33 cellular contexts compared by ENCODE assay signal in genomic region chr1:160277330-160277729, GRCh38.
"Had no signal": no experiment of that assay in that cellular context is flagged by ENCODE, and none has a peak within 500 bp of the region (broad histone marks: within the 10 kb centered on the region; RNA-seq: fewer than 3 reads in every experiment).

No MANE protein-coding gene starts in this region.

- H3K9me3 ChIP-seq: adrenal gland, body of pancreas, breast epithelium had no signal

- H3K4me1 ChIP-seq: adrenal gland, body of pancreas, breast epithelium had no signal

- H3K9me3 Mint-ChIP-seq: activated B cell treated with CpG ODN at 0.5 μM for 24 hours; activated CD4-positive, alpha-beta memory T cell treated with anti-CD3 and anti-CD28 coated beads for 36 hours; activated CD4-positive, alpha-beta T cell treated with anti-CD3 and anti-CD28 coated beads, Interleukin-2, amount 10 ng/mL, durations not matched to agents 24 days and 14 days; activated naive CD4-positive, alpha-beta T cell treated with anti-CD3 and anti-CD28 coated beads for 36 hours; activated naive CD4-positive, alpha-beta T cell treated with anti-CD3 and anti-CD28 coated beads, Interleukin-2, amount 50 U/mL, for 72 hours; activated naive CD8-positive, alpha-beta T cell treated with anti-CD3 and anti-CD28 coated beads for 36 hours; activated T-cell treated with anti-CD3 and anti-CD28 coated beads, Interleukin-2, amount 50 U/mL, for 72 hours; activated T-helper 1 cell treated with anti-CD3 and anti-CD28 coated beads, Interleukin-12 subunit alpha, Interleukin-12 subunit beta, Interleukin-2, Interleukin-4 antibody, amounts not matched to agents 30 ng/mL and 10 ng/mL and 1 ng/mL, durations not matched to agents 14 hours and 24 hours and 36 hours; activated T-helper 17 cell treated with anti-CD3 and anti-CD28 coated beads, Interleukin-2, amount 50 U/mL, for 72 hours; T-helper 1 cell treated with Interleukin-12 subunit alpha and Interleukin-12 subunit beta and Interleukin-4 antibody, amounts not matched to agents 30 μg/mL and 1 μg/mL, for 36 hours; T-helper 2 cell treated with Interferon-gamma antibody and Interleukin-4, amounts not matched to agents 5 μg/mL and 100 μg/mL, for 36 hours had no signal

- H3K4me3 ChIP-seq: adrenal gland, body of pancreas, breast epithelium had no signal

- H3K4me1 Mint-ChIP-seq: activated CD4-positive, alpha-beta T cell treated with anti-CD3 and anti-CD28 coated beads, Interleukin-2, amount 10 ng/mL, durations not matched to agents 24 days and 14 days; activated naive CD8-positive, alpha-beta T cell treated with anti-CD3 and anti-CD28 coated beads for 36 hours had no signal

- DNase-seq: activated B cell treated with CpG ODN at 0.5 μM for 24 hours; activated CD4-positive, alpha-beta memory T cell treated with anti-CD3 and anti-CD28 coated beads for 36 hours; activated CD4-positive, alpha-beta T cell treated with anti-CD3 and anti-CD28 coated beads for 4 hours; activated CD4-positive, alpha-beta T cell treated with anti-CD3 and anti-CD28 coated beads, Interleukin-2, amount 10 ng/mL, durations not matched to agents 24 days and 14 days; activated CD4-positive, alpha-beta T cell treated with anti-CD3 and anti-CD28 coated beads, Interleukin-2, amount 50 U/mL, for 1 hour; activated CD4-positive, alpha-beta T cell treated with anti-CD3 and anti-CD28 coated beads, Interleukin-2, amount 50 U/mL, for 4 hours; activated CD4-positive, CD25-positive, alpha-beta regulatory T cell treated with anti-CD3 and anti-CD28 coated beads, Interleukin-2, amount 50 U/mL, for 72 hours; activated CD8-positive, alpha-beta memory T cell treated with anti-CD3 and anti-CD28 coated beads, Interleukin-2, amount 50 U/mL, for 4 hours; activated effector memory CD4-positive, alpha-beta T cell treated with anti-CD3 and anti-CD28 coated beads, Interleukin-2, amount 50 U/mL, for 16 hours; activated gamma-delta T cell treated with Interleukin-2 at 50 U/mL for 16 hours; activated naive CD4-positive, alpha-beta T cell; activated naive CD4-positive, alpha-beta T cell treated with anti-CD3 and anti-CD28 coated beads for 36 hours; activated naive CD4-positive, alpha-beta T cell treated with anti-CD3 and anti-CD28 coated beads, Interleukin-2, amount 50 U/mL, for 16 hours; activated naive CD8-positive, alpha-beta T cell treated with anti-CD3 and anti-CD28 coated beads for 36 hours; activated T-cell treated with anti-CD3 and anti-CD28 coated beads for 4 hours; activated T-cell treated with anti-CD3 and anti-CD28 coated beads, Interleukin-2, amount 50 U/mL, for 1 hour; activated T-cell treated with anti-CD3 and anti-CD28 coated beads, Interleukin-2, amount 50 U/mL, for 72 hours; adrenal gland; amniotic stem cell; aorta; body of pancreas; brain microvascular endothelial cell; central memory CD4-positive, alpha-beta T cell; T-helper 1 cell; T-helper 2 cell; T-helper 9 cell had no signal

- H3K4me3 Mint-ChIP-seq: activated B cell treated with CpG ODN at 0.5 μM for 24 hours; activated CD4-positive, alpha-beta memory T cell treated with anti-CD3 and anti-CD28 coated beads for 36 hours; activated CD4-positive, alpha-beta T cell treated with anti-CD3 and anti-CD28 coated beads, Interleukin-2, amount 10 ng/mL, durations not matched to agents 24 days and 14 days; activated naive CD4-positive, alpha-beta T cell treated with anti-CD3 and anti-CD28 coated beads for 36 hours; activated naive CD8-positive, alpha-beta T cell treated with anti-CD3 and anti-CD28 coated beads for 36 hours; activated T-cell treated with anti-CD3 and anti-CD28 coated beads, Interleukin-2, amount 50 U/mL, for 72 hours; activated T-helper 1 cell treated with anti-CD3 and anti-CD28 coated beads, Interleukin-12 subunit alpha, Interleukin-12 subunit beta, Interleukin-2, Interleukin-4 antibody, amounts not matched to agents 30 ng/mL and 10 ng/mL and 1 ng/mL, durations not matched to agents 14 hours and 24 hours and 36 hours; activated T-helper 17 cell treated with anti-CD3 and anti-CD28 coated beads, Interleukin-2, amount 50 U/mL, for 72 hours; T-helper 1 cell treated with Interleukin-12 subunit alpha and Interleukin-12 subunit beta and Interleukin-4 antibody, amounts not matched to agents 30 μg/mL and 1 μg/mL, for 36 hours; T-helper 2 cell treated with Interferon-gamma antibody and Interleukin-4, amounts not matched to agents 5 μg/mL and 100 μg/mL, for 36 hours had no signal

- H3K27ac ChIP-seq: adrenal gland, body of pancreas, brain microvascular endothelial cell, breast epithelium, VCaP had no signal

- H3K27ac Mint-ChIP-seq: activated B cell treated with CpG ODN at 0.5 μM for 24 hours; activated CD4-positive, alpha-beta memory T cell treated with anti-CD3 and anti-CD28 coated beads for 36 hours; activated CD4-positive, alpha-beta T cell treated with anti-CD3 and anti-CD28 coated beads, Interleukin-2, amount 10 ng/mL, durations not matched to agents 24 days and 14 days; activated T-cell treated with anti-CD3 and anti-CD28 coated beads, Interleukin-2, amount 50 U/mL, for 72 hours; activated T-helper 1 cell treated with anti-CD3 and anti-CD28 coated beads, Interleukin-12 subunit alpha, Interleukin-12 subunit beta, Interleukin-2, Interleukin-4 antibody, amounts not matched to agents 30 ng/mL and 10 ng/mL and 1 ng/mL, durations not matched to agents 14 hours and 24 hours and 36 hours; activated T-helper 17 cell treated with anti-CD3 and anti-CD28 coated beads, Interleukin-2, amount 50 U/mL, for 72 hours; T-helper 2 cell treated with Interferon-gamma antibody and Interleukin-4, amounts not matched to agents 5 μg/mL and 100 μg/mL, for 36 hours had no signal

- H3K27me3 Mint-ChIP-seq: activated B cell treated with CpG ODN at 0.5 μM for 24 hours; activated CD4-positive, alpha-beta memory T cell treated with anti-CD3 and anti-CD28 coated beads for 36 hours; activated CD4-positive, alpha-beta T cell treated with anti-CD3 and anti-CD28 coated beads, Interleukin-2, amount 10 ng/mL, durations not matched to agents 24 days and 14 days; activated naive CD8-positive, alpha-beta T cell treated with anti-CD3 and anti-CD28 coated beads for 36 hours; activated T-helper 17 cell treated with anti-CD3 and anti-CD28 coated beads, Interleukin-2, amount 50 U/mL, for 72 hours had no signal

- ATAC-seq: activated naive CD4-positive, alpha-beta T cell treated with anti-CD3 and anti-CD28 coated beads, Interleukin-2, amount 50 U/mL, for 72 hours; activated T-cell treated with anti-CD3 and anti-CD28 coated beads, Interleukin-2, amount 50 U/mL, for 72 hours; activated T-helper 17 cell treated with anti-CD3 and anti-CD28 coated beads, Interleukin-2, amount 50 U/mL, for 72 hours; body of pancreas had no signal

- H3K27me3 ChIP-seq: adrenal gland, body of pancreas, brain microvascular endothelial cell, breast epithelium had no signal
